1 cellular context compared by ENCODE assay signal in genomic region chr6:2765166-2765895, GRCh38.
TF ChIP-seq lines count a peak whose summit lies in the region.

Gene WRNIP1, plus strand, starts transcription at chr6:2765393. Its CDS starts 230 bp downstream, at chr6:2765623.

TF ChIP-seq in HepG2, 621 proteins besides CTCF, POLR2A, EP300 and RAD21 (continued from another document and continues in another):
- TF ChIP-seq AFF4 (CRISPR knock-in tag; IDR thresholded peaks at IDR 0.05) = 0 out of 2 replicates have a peak, but pooled peaks have one; percentile 49
- TF ChIP-seq ZSCAN29 (CRISPR knock-in tag; conservative IDR thresholded peaks at IDR 0.05) = peak; percentile 88; the same call in 1 of the 2 replicates
- no peak for TF ChIP-seq SYNCRIP (IDR thresholded peaks at IDR 0.05; ENCODE audit: insufficient read depth, low read depth, low read length)
- peak; percentile 91 for TF ChIP-seq HNRNPLL (IDR thresholded peaks at IDR 0.05; ENCODE audit: low read depth, low read length, poor library complexity, severe bottlenecking)
- TF ChIP-seq ZFX (CRISPR knock-in tag; IDR thresholded peaks at IDR 0.05; ENCODE audit: low read depth) = peak; percentile 99
- TF ChIP-seq ZMYM4 (CRISPR knock-in tag; IDR thresholded peaks at IDR 0.05) = peak; percentile 94
- no peak for TF ChIP-seq PREB (CRISPR knock-in tag; IDR thresholded peaks at IDR 0.05)
- TF ChIP-seq KAT8 (CRISPR knock-in tag; IDR thresholded peaks at IDR 0.05) = peak; percentile 70; the same call in 1 of the 2 replicates
- TF ChIP-seq SNAPC2 (CRISPR knock-in tag; IDR thresholded peaks at IDR 0.05) = no peak; the same call in 1 of the 2 replicates
- no peak for TF ChIP-seq CBX5 (CRISPR knock-in tag; IDR thresholded peaks at IDR 0.05; ENCODE audit: borderline replicate concordance)
- TF ChIP-seq ZNF44 (CRISPR knock-in tag; IDR thresholded peaks at IDR 0.05) = 0 out of 2 replicates have a peak, but pooled peaks have one; percentile 2
- TF ChIP-seq RBM39 (IDR thresholded peaks at IDR 0.05; ENCODE audit: low read depth, low read length, poor library complexity, severe bottlenecking) = peak; percentile 55
- TF ChIP-seq ZBTB14 (CRISPR knock-in tag; IDR thresholded peaks at IDR 0.05) = peak; percentile 54; the same call in 1 of the 2 replicates
- TF ChIP-seq ATF2 (CRISPR knock-in tag; IDR thresholded peaks at IDR 0.05) = peak; percentile 85
- peak; percentile 87 for TF ChIP-seq ERF (CRISPR knock-in tag; IDR thresholded peaks at IDR 0.05)
- TF ChIP-seq ZNF275 (CRISPR knock-in tag; IDR thresholded peaks at IDR 0.05; ENCODE audit: borderline replicate concordance) = no peak
- peak; percentile 91 for TF ChIP-seq ZGPAT (CRISPR knock-in tag; IDR thresholded peaks at IDR 0.05)
- no peak; the same call in 1 of the 2 replicates for TF ChIP-seq SIN3B (IDR thresholded peaks at IDR 0.05; ENCODE audit: low read length)
- TF ChIP-seq CCDC6 (CRISPR knock-in tag; IDR thresholded peaks at IDR 0.05) = peak; percentile 92
- peak; percentile 89 for TF ChIP-seq CREM (IDR thresholded peaks at IDR 0.05)
- TF ChIP-seq CREM (CRISPR knock-in tag; IDR thresholded peaks at IDR 0.05) = no peak
- TF ChIP-seq NFKBIZ (CRISPR knock-in tag; IDR thresholded peaks at IDR 0.05) = no peak
- TF ChIP-seq ZNF432 (CRISPR knock-in tag; IDR thresholded peaks at IDR 0.05; ENCODE audit: borderline replicate concordance) = no peak
- TF ChIP-seq BRF2 (CRISPR knock-in tag; IDR thresholded peaks at IDR 0.05) = peak; percentile 99
- TF ChIP-seq FOXK1 (CRISPR knock-in tag; IDR thresholded peaks at IDR 0.05; ENCODE audit: borderline replicate concordance, low read depth) = peak; percentile 80
- TF ChIP-seq ZFP82 (CRISPR knock-in tag; IDR thresholded peaks at IDR 0.05; ENCODE audit: borderline replicate concordance) = peak; percentile 34
- TF ChIP-seq SP5 (CRISPR knock-in tag; IDR thresholded peaks at IDR 0.05; ENCODE audit: borderline replicate concordance, low read depth) = peak; percentile 24
- peak; percentile 90; the same call in 1 of the 2 replicates for TF ChIP-seq TSC22D2 (CRISPR knock-in tag; IDR thresholded peaks at IDR 0.05; ENCODE audit: borderline replicate concordance)
- TF ChIP-seq TCF7 (IDR thresholded peaks at IDR 0.05; ENCODE audit: low read depth) = no peak
- no peak; the same call in 1 of the 2 replicates for TF ChIP-seq HIC2 (CRISPR knock-in tag; IDR thresholded peaks at IDR 0.05; ENCODE audit: low read depth)
- TF ChIP-seq ZNF556 (CRISPR knock-in tag; IDR thresholded peaks at IDR 0.05; ENCODE audit: borderline replicate concordance) = peak; percentile 94
- no peak for TF ChIP-seq RFX3 (CRISPR knock-in tag; IDR thresholded peaks at IDR 0.05)
- peak; percentile 33; the same call in 1 of the 2 replicates for TF ChIP-seq GLMP (CRISPR knock-in tag; IDR thresholded peaks at IDR 0.05; ENCODE audit: borderline replicate concordance)
- no peak for TF ChIP-seq SMC3 (IDR thresholded peaks at IDR 0.05; ENCODE audit: low read length)
- no peak for TF ChIP-seq ZFP36L1 (CRISPR knock-in tag; IDR thresholded peaks at IDR 0.05)
- TF ChIP-seq ZNF558 (CRISPR knock-in tag; IDR thresholded peaks at IDR 0.05; ENCODE audit: borderline replicate concordance) = peak; percentile 90; the same call in 1 of the 2 replicates
- TF ChIP-seq AHR (CRISPR knock-in tag; IDR thresholded peaks at IDR 0.05) = peak; percentile 74; the same call in 1 of the 2 replicates
- peak; percentile 74 for TF ChIP-seq GATAD1 (CRISPR knock-in tag; IDR thresholded peaks at IDR 0.05)
- TF ChIP-seq SALL1 (CRISPR knock-in tag; IDR thresholded peaks at IDR 0.05) = peak; percentile 87
- no peak for TF ChIP-seq JUNB (CRISPR knock-in tag; IDR thresholded peaks at IDR 0.05; ENCODE audit: borderline replicate concordance)
- TF ChIP-seq MEIS1 (CRISPR knock-in tag; IDR thresholded peaks at IDR 0.05; ENCODE audit: borderline replicate concordance) = peak; percentile 86
- peak; percentile 70 for TF ChIP-seq ATF3 (CRISPR knock-in tag; IDR thresholded peaks at IDR 0.05)
- TF ChIP-seq ZNF451 (CRISPR knock-in tag; IDR thresholded peaks at IDR 0.05) = peak; percentile 98
- TF ChIP-seq DRAP1 (CRISPR knock-in tag; IDR thresholded peaks at IDR 0.05) = peak; percentile 50; the same call in 1 of the 2 replicates
- no peak; the same call in 1 of the 2 replicates for TF ChIP-seq KDM4B (CRISPR knock-in tag; IDR thresholded peaks at IDR 0.05)
- 0 out of 2 replicates have a peak, but pooled peaks have one; percentile 18 for TF ChIP-seq KAT7 (CRISPR knock-in tag; IDR thresholded peaks at IDR 0.05; ENCODE audit: borderline replicate concordance)
- 0 out of 2 replicates have a peak, but pooled peaks have one; percentile 5 for TF ChIP-seq ATAD3A (CRISPR knock-in tag; IDR thresholded peaks at IDR 0.05)
- TF ChIP-seq HBP1 (CRISPR knock-in tag; IDR thresholded peaks at IDR 0.05; ENCODE audit: low read depth) = peak; percentile 20; the same call in 1 of the 2 replicates
- TF ChIP-seq HOXA3 (CRISPR knock-in tag; IDR thresholded peaks at IDR 0.05) = peak; percentile 92
